Comparison of ENCODE assay signal across 10 cellular contexts in the genomic region with DNA sequence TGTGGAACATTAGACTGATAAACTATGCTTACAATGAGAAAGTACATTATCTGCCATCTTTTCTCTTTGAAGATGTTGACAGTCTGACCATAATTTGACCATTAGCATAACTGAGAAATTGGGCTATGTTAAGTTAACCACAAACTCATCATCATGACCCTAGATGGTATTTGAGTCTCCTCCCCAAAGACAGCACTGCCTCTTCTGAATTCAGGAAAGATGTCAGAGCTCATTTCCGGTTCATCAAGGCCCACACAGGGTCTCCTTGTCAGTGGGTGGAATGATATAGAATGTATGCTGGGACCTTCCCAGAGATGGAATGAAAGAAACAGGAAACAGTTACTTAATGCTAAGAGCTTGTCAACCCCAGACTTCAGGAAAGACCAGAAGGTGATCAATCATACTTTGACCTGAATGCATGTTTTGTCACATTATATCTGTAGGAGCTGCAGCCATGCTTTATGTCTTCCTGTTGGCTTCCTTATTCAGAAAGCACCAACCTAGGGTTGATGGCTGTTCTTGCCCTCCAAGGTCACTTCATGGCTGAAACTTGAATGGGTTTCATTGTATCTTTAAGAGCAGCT.
DNase-seq lines count a peak whose midpoint lies in the region; ATAC-seq and TF ChIP-seq lines count a peak whose summit lies in the region.
"Had no signal": no experiment of that assay in that cellular context is flagged by ENCODE, and none has a peak within 500 bp of the region (broad histone marks: within the 10 kb centered on the region; RNA-seq: fewer than 3 reads in every experiment).

No MANE protein-coding gene starts in this region.

- H3K4me1 Mint-ChIP-seq in stimulated activated memory B cell treated with anti-CD40 and anti-IgM and Interleukin-4, amounts not matched to agents 10 μg/mL and 1 μg/mL and 100 μg/mL, for 72 hours: peaks cover 6% of the 10 kb centered on the region

- peaks cover 34% of the 10 kb centered on the region for H3K4me1 ChIP-seq in Panc1 (ENCODE audit: control insufficient read depth, insufficient read depth, low read length)
- H3K4me1 ChIP-seq in mesenchymal stem cell (ENCODE audit: control insufficient read depth, insufficient read depth, low read depth, low read length): peaks cover 9% of the 10 kb centered on the region

- H3K4me2 ChIP-seq in mesenchymal stem cell (ENCODE audit: low read length, poor library complexity, severe bottlenecking): no peak overlapping the region

- H3K14ac ChIP-seq in mesenchymal stem cell (ENCODE audit: low read length in 2 of 2): no peak overlapping the region

- TF ChIP-seq CTCF in Panc1 (IDR thresholded peaks at IDR 0.05): no peak

- peak overlapping the region; percentile 25 for H4K91ac ChIP-seq in mesenchymal stem cell (ENCODE audit: low read length)

- peaks cover 4% of the 10 kb centered on the region; the same call in 1 of the 2 replicates for H3K9me3 ChIP-seq in Panc1 (ENCODE audit: control insufficient read depth, insufficient read depth, low read depth, low read length)
- H3K9me3 ChIP-seq in mesenchymal stem cell (ENCODE audit: control insufficient read depth, low read length): no peaks in the 10 kb centered on the region

- no peak overlapping the region for H2BK120ac ChIP-seq in mesenchymal stem cell (ENCODE audit: low read depth, low read length)

- peak overlapping the region in 1 of 2 experiments; percentile 57 for H3K4ac ChIP-seq in mesenchymal stem cell (ENCODE audit: low read depth in 1 of 2, low read length in 2 of 2)

- H3K27ac Mint-ChIP-seq in stimulated activated memory B cell treated with anti-CD40 and anti-IgM and Interleukin-4, amounts not matched to agents 10 μg/mL and 1 μg/mL and 100 μg/mL, for 72 hours: no peak overlapping the region

- H2AFZ ChIP-seq in mesenchymal stem cell (ENCODE audit: low read depth, low read length): no peak overlapping the region

- no peak overlapping the region for H3K23ac ChIP-seq in mesenchymal stem cell (ENCODE audit: low read length in 2 of 2)

- in situ Hi-C loops in Panc1 (cut with HindIII; ENCODE audit: low pct_unique_long_range_greater_than_20kb, low sequenced_read_pairs): no loop called here

- H3K36me3 ChIP-seq in Panc1 (ENCODE audit: control insufficient read depth, insufficient read depth, low read length) (no peaks in the 10 kb centered on the region), mesenchymal stem cell (ENCODE audit: control insufficient read depth in 1 of 2, insufficient read depth in 2 of 2, low read depth in 1 of 2, low read length in 2 of 2) (no peaks in the 10 kb centered on the region)

- peak overlapping the region; percentile 87 for H2BK5ac ChIP-seq in mesenchymal stem cell (ENCODE audit: low read depth, low read length, poor library complexity, severe bottlenecking)

- peaks cover 2% of the 10 kb centered on the region for H3K79me1 ChIP-seq in mesenchymal stem cell (replicated peaks; ENCODE audit: low read length, poor library complexity, severe bottlenecking)

- H3K18ac ChIP-seq in mesenchymal stem cell (ENCODE audit: low read depth in 1 of 2, low read length in 2 of 2): peak overlapping the region in 1 of 2 experiments; percentile 6

- H2BK15ac ChIP-seq in mesenchymal stem cell (ENCODE audit: low read depth, poor library complexity, severe bottlenecking): no peak overlapping the region

- H3K4me3 Mint-ChIP-seq in stimulated activated memory B cell treated with anti-CD40 and anti-IgM and Interleukin-4, amounts not matched to agents 10 μg/mL and 1 μg/mL and 100 μg/mL, for 72 hours: no peak overlapping the region

- no peaks in the 10 kb centered on the region for H3K9me3 Mint-ChIP-seq in stimulated activated memory B cell treated with anti-CD40 and anti-IgM and Interleukin-4, amounts not matched to agents 10 μg/mL and 1 μg/mL and 100 μg/mL, for 72 hours

- H2AK5ac ChIP-seq in mesenchymal stem cell (ENCODE audit: low read length, severe bottlenecking): peak overlapping the region; percentile 87

- DNase-seq in Daoy (ENCODE audit: low read depth) (peak; percentile 39), Panc1 (ENCODE audit: low read depth, low spot score) (no peak), mesenchymal stem cell (peak; percentile 83), dedifferentiated amniotic fluid mesenchymal stem cell (ENCODE audit: extremely low spot score) (no peak)
- DNase-seq in activated T-cell treated with anti-CD3 and anti-CD28 coated beads, Interleukin-2, amount 50 U/mL, for 48 hours: no peak
- DNase-seq in stimulated activated CD4-positive, alpha-beta T cell treated with anti-CD3 and anti-CD28 coated beads, Interleukin-2, amount 100 ng/mL, for 24 hours: no peak
- DNase-seq: activated CD8-positive, alpha-beta memory T cell treated with anti-CD3 and anti-CD28 coated beads for 24 hours; NCI-H1105 had no signal

- H3K27ac ChIP-seq in Panc1 (ENCODE audit: low read length) (peak overlapping the region; percentile 85), mesenchymal stem cell (ENCODE audit: low read length, poor library complexity, severe bottlenecking) (peak overlapping the region; percentile 98)

- no peaks in the 10 kb centered on the region for H3K27me3 Mint-ChIP-seq in stimulated activated memory B cell treated with anti-CD40 and anti-IgM and Interleukin-4, amounts not matched to agents 10 μg/mL and 1 μg/mL and 100 μg/mL, for 72 hours

- BruUV-seq in Panc1 (replicated peaks; lab: Mats Ljungman, UMichigan): no TSS peak

- ATAC-seq in GM21619 (IDR thresholded peaks at IDR 0.05; ENCODE audit: unreplicated experiment) (peak; percentile 36), Panc1 (no peak)
- ATAC-seq in stimulated activated memory B cell treated with anti-CD40 and anti-IgM and Interleukin-4, amounts not matched to agents 10 μg/mL and 1 μg/mL and 100 μg/mL, for 72 hours: no peak

- H4K8ac ChIP-seq in mesenchymal stem cell (ENCODE audit: low read length): no peak overlapping the region

- H3K9ac ChIP-seq in mesenchymal stem cell (ENCODE audit: low read length): no peak overlapping the region

- H3K27me3 ChIP-seq in Panc1 (ENCODE audit: control insufficient read depth, insufficient read depth, low read length): no peaks in the 10 kb centered on the region
- H3K27me3 ChIP-seq in mesenchymal stem cell (ENCODE audit: control insufficient read depth in 1 of 2, insufficient read depth in 1 of 2, low read length in 2 of 2): no peaks in the 10 kb centered on the region

- POLR2A ChIA-PET in Panc1 (lab: Charles Lee): no interaction called here

- 0% methylated on average over 1 of the region's 1 CpG for WGBS in mesenchymal stem cell

- H3K4me3 ChIP-seq in Panc1 (ENCODE audit: low read depth in 2 of 2, low read length in 2 of 2): no peak overlapping the region
- no peak overlapping the region for H3K4me3 ChIP-seq in mesenchymal stem cell (ENCODE audit: insufficient read depth in 1 of 2, low read depth in 1 of 2, low read length in 2 of 2)

- intact Hi-C loops in Panc1 (cut with micrococcal nuclease; ENCODE audit: unreplicated experiment): no loop called here

- H3K36me3 Mint-ChIP-seq in stimulated activated memory B cell treated with anti-CD40 and anti-IgM and Interleukin-4, amounts not matched to agents 10 μg/mL and 1 μg/mL and 100 μg/mL, for 72 hours: no peaks in the 10 kb centered on the region

- CTCF ChIA-PET in Panc1 (lab: Charles Lee): no interaction called here

- no peak overlapping the region for H2BK12ac ChIP-seq in mesenchymal stem cell (ENCODE audit: low read length in 2 of 2)

Comparison
In these comparisons a context has a peak if more than half of its experiments do, and no peak if none do; other contexts are left out.
1. DNase-seq: peak in Daoy (single experiment) and mesenchymal stem cell (single experiment); none in Panc1 (single experiment), activated T-cell treated with anti-CD3 and anti-CD28 coated beads, Interleukin-2, amount 50 U/mL, for 48 hours (0 of 2), stimulated activated CD4-positive, alpha-beta T cell treated with anti-CD3 and anti-CD28 coated beads, Interleukin-2, amount 100 ng/mL, for 24 hours (0 of 2) and dedifferentiated amniotic fluid mesenchymal stem cell (single experiment).